ENCODE assay signal across 1 cellular context in the genomic region with DNA sequence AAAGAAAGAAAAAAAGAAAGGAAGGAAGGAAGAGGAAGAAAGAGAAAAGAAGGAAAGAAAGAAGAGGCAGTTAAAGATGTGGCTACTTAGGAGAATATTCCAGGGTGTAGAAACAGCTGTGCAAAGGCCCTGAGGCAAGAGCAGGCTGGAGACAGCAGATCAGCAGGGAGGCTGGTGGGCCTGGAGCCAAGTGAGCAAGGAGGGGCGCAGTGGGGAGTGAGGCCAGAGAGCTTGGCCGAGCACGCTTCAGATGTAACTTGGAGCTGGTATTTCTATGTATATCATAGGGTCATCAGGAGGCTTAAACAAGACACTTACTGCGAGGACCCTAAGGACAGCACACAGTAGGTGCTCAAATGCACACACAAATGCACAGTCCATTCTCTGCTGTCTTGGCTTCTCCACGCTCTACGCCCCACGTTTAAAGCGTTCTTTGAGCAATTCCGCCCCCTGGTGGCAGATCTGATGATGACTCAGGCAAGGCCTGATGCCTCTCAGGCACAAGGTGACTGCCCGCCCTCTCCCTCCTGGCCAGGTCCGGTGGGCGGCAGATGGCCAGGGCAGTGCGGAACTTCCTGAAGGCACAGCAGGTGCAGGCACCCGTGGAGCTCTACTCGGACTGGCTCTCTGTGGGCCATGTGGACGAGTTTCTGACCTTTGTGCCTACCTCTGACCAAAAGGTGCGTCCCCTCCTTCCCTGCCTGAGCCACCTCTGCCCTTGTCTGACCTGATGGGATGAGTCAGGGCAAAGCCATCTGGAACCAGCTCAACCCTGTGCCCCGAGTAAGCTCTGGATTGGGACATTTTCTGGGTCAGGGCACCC.
TF ChIP-seq lines count a peak whose summit lies in the region.

No MANE protein-coding gene starts in this region.

TF ChIP-seq in HepG2, 621 proteins besides CTCF, POLR2A, EP300 and RAD21 (continued from another document and continues in another):
- peak; percentile 21; the same call in 1 of the 2 replicates for TF ChIP-seq PATZ1 (CRISPR knock-in tag; IDR thresholded peaks at IDR 0.05)
- peak; percentile 32; the same call in 1 of the 2 replicates for TF ChIP-seq ZNF768 (CRISPR knock-in tag; IDR thresholded peaks at IDR 0.05)
- TF ChIP-seq PHF20 (CRISPR knock-in tag; IDR thresholded peaks at IDR 0.05), result no peak
- TF ChIP-seq, protein P1, sequence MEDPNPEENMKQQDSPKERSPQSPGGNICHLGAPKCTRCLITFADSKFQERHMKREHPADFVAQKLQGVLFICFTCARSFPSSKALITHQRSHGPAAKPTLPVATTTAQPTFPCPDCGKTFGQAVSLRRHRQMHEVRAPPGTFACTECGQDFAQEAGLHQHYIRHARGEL (CRISPR knock-in tag; IDR thresholded peaks at IDR 0.05), result 0 out of 2 replicates have a peak, but pooled peaks have one; percentile 30
- TF ChIP-seq MEIS2 (CRISPR knock-in tag; IDR thresholded peaks at IDR 0.05), result no peak
- TF ChIP-seq CREB1 (IDR thresholded peaks at IDR 0.05), result no peak
- TF ChIP-seq CREB1 (CRISPR knock-in tag; IDR thresholded peaks at IDR 0.05), result no peak
- no peak for TF ChIP-seq BRCA1 (CRISPR knock-in tag; IDR thresholded peaks at IDR 0.05)
- TF ChIP-seq ZNF274 (CRISPR knock-in tag; IDR thresholded peaks at IDR 0.05), result no peak
- no peak for TF ChIP-seq BCLAF1 (IDR thresholded peaks at IDR 0.05)
- TF ChIP-seq, protein P2, sequence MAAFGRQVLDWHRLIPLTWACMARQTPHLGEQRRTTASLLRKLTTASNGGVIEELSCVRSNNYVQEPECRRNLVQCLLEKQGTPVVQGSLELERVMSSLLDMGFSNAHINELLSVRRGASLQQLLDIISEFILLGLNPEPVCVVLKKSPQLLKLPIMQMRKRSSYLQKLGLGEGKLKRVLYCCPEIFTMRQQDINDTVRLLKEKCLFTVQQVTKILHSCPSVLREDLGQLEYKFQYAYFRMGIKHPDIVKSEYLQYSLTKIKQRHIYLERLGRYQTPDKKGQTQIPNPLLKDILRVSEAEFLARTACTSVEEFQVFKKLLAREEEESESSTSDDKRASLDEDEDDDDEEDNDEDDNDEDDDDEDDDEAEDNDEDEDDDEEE (CRISPR knock-in tag; IDR thresholded peaks at IDR 0.05), result no peak
- TF ChIP-seq KMT2B (CRISPR knock-in tag; IDR thresholded peaks at IDR 0.05), result no peak
- TF ChIP-seq CC2D1A (CRISPR knock-in tag; IDR thresholded peaks at IDR 0.05), result no peak
- TF ChIP-seq ZNF44 (CRISPR knock-in tag; IDR thresholded peaks at IDR 0.05), result no peak
- TF ChIP-seq IRF1 (CRISPR knock-in tag; IDR thresholded peaks at IDR 0.05; ENCODE audit: low read depth), result no peak
- no peak for TF ChIP-seq FOXM1 (CRISPR knock-in tag; IDR thresholded peaks at IDR 0.05)
- no peak for TF ChIP-seq ZBTB21 (CRISPR knock-in tag; IDR thresholded peaks at IDR 0.05)
- peak; percentile 40; the same call in 1 of the 2 replicates for TF ChIP-seq ZSCAN25 (CRISPR knock-in tag; IDR thresholded peaks at IDR 0.05)
- TF ChIP-seq RBM39 (IDR thresholded peaks at IDR 0.05; ENCODE audit: low read depth, low read length, poor library complexity, severe bottlenecking), result no peak
- TF ChIP-seq ZNF446 (CRISPR knock-in tag; IDR thresholded peaks at IDR 0.05), result no peak
- TF ChIP-seq MTA3 (CRISPR knock-in tag; IDR thresholded peaks at IDR 0.05), result no peak
- no peak for TF ChIP-seq CREM (IDR thresholded peaks at IDR 0.05)
- no peak for TF ChIP-seq CREM (CRISPR knock-in tag; IDR thresholded peaks at IDR 0.05)
- TF ChIP-seq ZFP82 (CRISPR knock-in tag; IDR thresholded peaks at IDR 0.05; ENCODE audit: borderline replicate concordance), result no peak
- no peak for TF ChIP-seq ISL2 (CRISPR knock-in tag; IDR thresholded peaks at IDR 0.05)
- TF ChIP-seq ZFP36 (IDR thresholded peaks at IDR 0.05; ENCODE audit: borderline replicate concordance, low read depth, low read length, partially characterized antibody), result no peak
- TF ChIP-seq, protein P3, sequence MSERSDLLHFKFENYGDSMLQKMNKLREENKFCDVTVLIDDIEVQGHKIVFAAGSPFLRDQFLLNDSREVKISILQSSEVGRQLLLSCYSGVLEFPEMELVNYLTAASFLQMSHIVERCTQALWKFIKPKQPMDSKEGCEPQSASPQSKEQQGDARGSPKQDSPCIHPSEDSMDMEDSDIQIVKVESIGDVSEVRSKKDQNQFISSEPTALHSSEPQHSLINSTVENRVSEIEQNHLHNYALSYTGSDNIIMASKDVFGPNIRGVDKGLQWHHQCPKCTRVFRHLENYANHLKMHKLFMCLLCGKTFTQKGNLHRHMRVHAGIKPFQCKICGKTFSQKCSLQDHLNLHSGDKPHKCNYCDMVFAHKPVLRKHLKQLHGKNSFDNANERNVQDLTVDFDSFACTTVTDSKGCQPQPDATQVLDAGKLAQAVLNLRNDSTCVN (CRISPR knock-in tag; IDR thresholded peaks at IDR 0.05; ENCODE audit: borderline replicate concordance), result no peak
- no peak for TF ChIP-seq ZSCAN21 (CRISPR knock-in tag; IDR thresholded peaks at IDR 0.05; ENCODE audit: borderline replicate concordance)
- TF ChIP-seq RBM22 (optimal IDR thresholded peaks at IDR 0.05; ENCODE audit: low read length), result no peak
- no peak for TF ChIP-seq ZNF335 (CRISPR knock-in tag; IDR thresholded peaks at IDR 0.05)
- TF ChIP-seq CCAR2 (optimal IDR thresholded peaks at IDR 0.05; ENCODE audit: low read depth, low read length), result no peak
- TF ChIP-seq NFE2L2 (IDR thresholded peaks at IDR 0.05; ENCODE audit: low read length), result no peak
- TF ChIP-seq ZMYM3 (CRISPR knock-in tag; IDR thresholded peaks at IDR 0.05), result no peak
- no peak for TF ChIP-seq HDAC2 (CRISPR knock-in tag; IDR thresholded peaks at IDR 0.05)
- no peak for TF ChIP-seq ZNF234 (CRISPR knock-in tag; conservative IDR thresholded peaks at IDR 0.05)
- TF ChIP-seq ZNF615 (CRISPR knock-in tag; IDR thresholded peaks at IDR 0.05; ENCODE audit: borderline replicate concordance), result no peak
- TF ChIP-seq RFXAP (CRISPR knock-in tag; IDR thresholded peaks at IDR 0.05; ENCODE audit: borderline replicate concordance), result no peak
- no peak for TF ChIP-seq ZNF567 (CRISPR knock-in tag; IDR thresholded peaks at IDR 0.05; ENCODE audit: borderline replicate concordance)
- peak; percentile 89 for TF ChIP-seq FOSL2 (CRISPR knock-in tag; IDR thresholded peaks at IDR 0.05)
- no peak for TF ChIP-seq ZMAT3 (CRISPR knock-in tag; conservative IDR thresholded peaks at IDR 0.05)
- TF ChIP-seq HBP1 (CRISPR knock-in tag; IDR thresholded peaks at IDR 0.05; ENCODE audit: low read depth), result no peak
- TF ChIP-seq KIAA2018 (CRISPR knock-in tag; IDR thresholded peaks at IDR 0.05; ENCODE audit: borderline replicate concordance), result no peak
- TF ChIP-seq AHR (CRISPR knock-in tag; IDR thresholded peaks at IDR 0.05), result 0 out of 2 replicates have a peak, but pooled peaks have one; percentile 24
- no peak for TF ChIP-seq RELA (CRISPR knock-in tag; IDR thresholded peaks at IDR 0.05)
- no peak for TF ChIP-seq ZNF773 (CRISPR knock-in tag; IDR thresholded peaks at IDR 0.05; ENCODE audit: borderline replicate concordance)
- TF ChIP-seq SMAD3 (CRISPR knock-in tag; IDR thresholded peaks at IDR 0.05), result 0 out of 2 replicates have a peak, but pooled peaks have one; percentile 27
- TF ChIP-seq ZNF577 (CRISPR knock-in tag; IDR thresholded peaks at IDR 0.05; ENCODE audit: borderline replicate concordance, low read depth), result no peak
- TF ChIP-seq SUZ12 (IDR thresholded peaks at IDR 0.05; ENCODE audit: low read depth, low read length), result no peak
- no peak for TF ChIP-seq KLF13 (CRISPR knock-in tag; IDR thresholded peaks at IDR 0.05)
